In the genomic region with DNA sequence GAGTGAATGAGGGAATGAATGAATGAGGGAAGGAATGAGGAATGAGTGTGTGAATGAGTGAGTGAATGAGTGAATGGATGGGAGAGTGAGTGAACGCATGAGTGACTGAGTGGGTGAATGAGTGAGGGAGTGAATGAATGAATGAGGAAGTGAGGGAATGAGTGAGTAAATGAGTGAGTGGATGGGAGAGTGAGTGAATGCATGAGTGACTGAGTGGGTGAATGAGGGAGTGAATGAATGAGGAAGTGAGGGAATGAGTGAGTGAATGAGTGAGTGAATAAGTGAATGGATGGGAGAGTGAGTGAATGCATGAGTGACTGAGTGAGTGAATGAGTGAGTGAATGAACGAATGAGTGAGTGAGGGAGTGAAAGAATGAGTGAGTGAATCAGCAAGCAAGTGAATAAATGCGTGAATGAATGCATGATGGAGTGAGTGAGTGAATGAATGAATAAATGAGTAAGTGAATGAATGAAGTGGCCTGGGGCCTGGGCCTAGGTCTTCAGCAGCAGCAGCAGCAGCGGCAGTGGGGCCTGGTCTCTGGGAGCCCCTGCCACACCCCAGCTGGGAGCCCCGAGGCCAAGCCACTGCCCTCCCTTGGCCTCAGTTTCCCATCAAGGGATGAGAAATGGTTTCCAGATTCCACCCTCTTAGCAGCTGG, we compare ENCODE assay signal across 2 cellular contexts.
TF ChIP-seq lines count a peak whose summit lies in the region.

No MANE protein-coding gene starts in this region.

TF ChIP-seq in GM12878, 131 proteins besides CTCF, POLR2A, EP300 and RAD21:
- TF ChIP-seq CREM (IDR thresholded peaks at IDR 0.05; ENCODE audit: low read depth) (no peak), ZNF24 (IDR thresholded peaks at IDR 0.05) (peak; percentile 74; the same call in 1 of the 2 replicates)
- TF ChIP-seq, protein P1, sequence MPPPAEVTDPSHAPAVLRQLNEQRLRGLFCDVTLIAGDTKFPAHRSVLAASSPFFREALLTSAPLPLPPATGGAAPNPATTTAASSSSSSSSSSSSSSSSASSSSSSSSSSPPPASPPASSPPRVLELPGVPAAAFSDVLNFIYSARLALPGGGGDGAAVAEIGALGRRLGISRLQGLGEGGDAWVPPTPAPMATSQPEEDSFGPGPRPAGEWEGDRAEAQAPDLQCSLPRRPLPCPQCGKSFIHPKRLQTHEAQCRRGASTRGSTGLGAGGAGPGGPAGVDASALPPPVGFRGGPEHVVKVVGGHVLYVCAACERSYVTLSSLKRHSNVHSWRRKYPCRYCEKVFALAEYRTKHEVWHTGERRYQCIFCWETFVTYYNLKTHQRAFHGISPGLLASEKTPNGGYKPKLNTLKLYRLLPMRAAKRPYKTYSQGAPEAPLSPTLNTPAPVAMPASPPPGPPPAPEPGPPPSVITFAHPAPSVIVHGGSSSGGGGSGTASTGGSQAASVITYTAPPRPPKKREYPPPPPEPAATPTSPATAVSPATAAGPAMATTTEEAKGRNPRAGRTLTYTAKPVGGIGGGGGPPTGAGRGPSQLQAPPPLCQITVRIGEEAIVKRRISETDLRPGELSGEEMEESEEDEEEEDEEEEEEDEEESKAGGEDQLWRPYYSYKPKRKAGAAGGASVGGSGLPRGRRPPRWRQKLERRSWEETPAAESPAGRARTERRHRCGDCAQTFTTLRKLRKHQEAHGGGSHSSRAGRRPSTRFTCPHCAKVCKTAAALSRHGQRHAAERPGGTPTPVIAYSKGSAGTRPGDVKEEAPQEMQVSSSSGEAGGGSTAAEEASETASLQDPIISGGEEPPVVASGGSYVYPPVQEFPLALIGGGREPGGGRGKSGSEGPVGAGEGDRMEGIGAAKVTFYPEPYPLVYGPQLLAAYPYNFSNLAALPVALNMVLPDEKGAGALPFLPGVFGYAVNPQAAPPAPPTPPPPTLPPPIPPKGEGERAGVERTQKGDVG (CRISPR knock-in tag; IDR thresholded peaks at IDR 0.05), result no peak

TF ChIP-seq in H1, 55 proteins besides CTCF, POLR2A, EP300 and RAD21:
- no peak for TF ChIP-seq EZH2 (IDR thresholded peaks at IDR 0.05; ENCODE audit: low read depth, low read length, severe bottlenecking)
- TF ChIP-seq KDM5A (IDR thresholded peaks at IDR 0.05; ENCODE audit: low read length), result no peak
- TF ChIP-seq RNF2 (IDR thresholded peaks at IDR 0.05; ENCODE audit: borderline replicate concordance, low read depth, low read length, missing control alignments, poor library complexity, severe bottlenecking), result no peak
